ENCODE assay signal across 15 cellular contexts in the genomic region with DNA sequence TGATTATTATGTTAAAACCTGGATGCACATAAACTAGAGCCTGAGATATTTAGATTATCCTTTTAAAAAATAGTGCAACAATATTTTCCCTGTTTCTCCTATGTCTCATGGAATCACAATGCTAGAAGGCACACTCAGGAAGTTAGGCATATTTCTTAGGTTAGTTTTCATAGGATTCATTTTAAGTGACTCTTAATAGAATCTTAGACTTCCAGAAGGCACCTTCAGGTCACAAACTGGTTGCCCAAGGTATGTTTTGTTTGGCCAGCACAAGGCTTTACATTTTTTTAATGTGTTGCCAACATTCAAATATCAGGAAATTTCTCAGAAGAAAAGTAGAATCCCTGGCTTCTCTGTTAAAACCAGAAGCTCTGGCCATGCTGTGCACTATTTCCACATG.
"Had no signal": no experiment of that assay in that cellular context is flagged by ENCODE, and none has a peak within 500 bp of the region (broad histone marks: within the 10 kb centered on the region; RNA-seq: fewer than 3 reads in every experiment).

No MANE protein-coding gene starts in this region.

- DNase-seq: activated CD4-positive, CD25-positive, alpha-beta regulatory T cell treated with anti-CD3 and anti-CD28 coated beads, Interleukin-2, amount 50 U/mL, for 72 hours; activated naive CD4-positive, alpha-beta T cell treated with anti-CD3 and anti-CD28 coated beads for 36 hours; activated naive CD8-positive, alpha-beta T cell treated with anti-CD3 and anti-CD28 coated beads, Interleukin-2, amount 50 U/mL, for 24 hours; caudate nucleus; effector CD4-positive, alpha-beta T cell; esophagus squamous epithelium; foreskin melanocyte; head of caudate nucleus; mesendoderm; natural killer cell; uterus had no signal

- H3K4me1 Mint-ChIP-seq: activated naive CD8-positive, alpha-beta T cell treated with anti-CD3 and anti-CD28 coated beads, Interleukin-2, amount 50 U/mL, for 24 hours; activated T-helper 17 cell treated with anti-CD3 and anti-CD28 coated beads, Interleukin-2, amount 50 U/mL, for 72 hours; natural killer cell; stimulated activated effector memory CD8-positive, alpha-beta T cell treated with anti-CD3 and anti-CD28 coated beads, Interleukin-12 subunit alpha, Interleukin-12 subunit beta, amount 100 ng/mL, for 72 hours had no signal

- ATAC-seq: activated naive CD8-positive, alpha-beta T cell treated with anti-CD3 and anti-CD28 coated beads, Interleukin-2, amount 50 U/mL, for 24 hours; activated T-helper 17 cell treated with anti-CD3 and anti-CD28 coated beads, Interleukin-2, amount 50 U/mL, for 72 hours; natural killer cell; stimulated activated effector memory CD8-positive, alpha-beta T cell treated with anti-CD3 and anti-CD28 coated beads, Interleukin-12 subunit alpha, Interleukin-12 subunit beta, amount 100 ng/mL, for 72 hours had no signal

- H3K36me3 ChIP-seq: esophagus squamous epithelium, neutrophil, uterus had no signal

- H3K4me3 Mint-ChIP-seq: activated naive CD4-positive, alpha-beta T cell treated with anti-CD3 and anti-CD28 coated beads for 36 hours; activated naive CD8-positive, alpha-beta T cell treated with anti-CD3 and anti-CD28 coated beads, Interleukin-2, amount 50 U/mL, for 24 hours; activated T-helper 17 cell treated with anti-CD3 and anti-CD28 coated beads, Interleukin-2, amount 50 U/mL, for 72 hours; natural killer cell; stimulated activated effector memory CD8-positive, alpha-beta T cell treated with anti-CD3 and anti-CD28 coated beads, Interleukin-12 subunit alpha, Interleukin-12 subunit beta, amount 100 ng/mL, for 72 hours had no signal

- H3K36me3 Mint-ChIP-seq: natural killer cell; stimulated activated effector memory CD8-positive, alpha-beta T cell treated with anti-CD3 and anti-CD28 coated beads, Interleukin-12 subunit alpha, Interleukin-12 subunit beta, amount 100 ng/mL, for 72 hours had no signal

- H3K4me3 ChIP-seq: esophagus squamous epithelium, uterus had no signal

- H3K9me3 ChIP-seq: esophagus squamous epithelium, neutrophil, uterus had no signal

- H3K79me2 ChIP-seq: parathyroid adenoma had no signal

- H2AFZ ChIP-seq: parathyroid adenoma had no signal

- H3K9ac ChIP-seq: parathyroid adenoma had no signal

- H3K27me3 ChIP-seq: esophagus squamous epithelium, uterus had no signal

- H3K27ac ChIP-seq: esophagus squamous epithelium, neutrophil, parathyroid adenoma, uterus had no signal

- H3K4me1 ChIP-seq: esophagus squamous epithelium, parathyroid adenoma, uterus had no signal

- H3K9me3 Mint-ChIP-seq: activated naive CD4-positive, alpha-beta T cell treated with anti-CD3 and anti-CD28 coated beads for 36 hours; activated naive CD8-positive, alpha-beta T cell treated with anti-CD3 and anti-CD28 coated beads, Interleukin-2, amount 50 U/mL, for 24 hours; activated T-helper 17 cell treated with anti-CD3 and anti-CD28 coated beads, Interleukin-2, amount 50 U/mL, for 72 hours; stimulated activated effector memory CD8-positive, alpha-beta T cell treated with anti-CD3 and anti-CD28 coated beads, Interleukin-12 subunit alpha, Interleukin-12 subunit beta, amount 100 ng/mL, for 72 hours had no signal

- H3K27ac Mint-ChIP-seq: activated naive CD4-positive, alpha-beta T cell treated with anti-CD3 and anti-CD28 coated beads for 36 hours; activated naive CD8-positive, alpha-beta T cell treated with anti-CD3 and anti-CD28 coated beads, Interleukin-2, amount 50 U/mL, for 24 hours; activated T-helper 17 cell treated with anti-CD3 and anti-CD28 coated beads, Interleukin-2, amount 50 U/mL, for 72 hours; natural killer cell; stimulated activated effector memory CD8-positive, alpha-beta T cell treated with anti-CD3 and anti-CD28 coated beads, Interleukin-12 subunit alpha, Interleukin-12 subunit beta, amount 100 ng/mL, for 72 hours had no signal
